ENCODE assay signal across 1 cellular context in the genomic region with DNA sequence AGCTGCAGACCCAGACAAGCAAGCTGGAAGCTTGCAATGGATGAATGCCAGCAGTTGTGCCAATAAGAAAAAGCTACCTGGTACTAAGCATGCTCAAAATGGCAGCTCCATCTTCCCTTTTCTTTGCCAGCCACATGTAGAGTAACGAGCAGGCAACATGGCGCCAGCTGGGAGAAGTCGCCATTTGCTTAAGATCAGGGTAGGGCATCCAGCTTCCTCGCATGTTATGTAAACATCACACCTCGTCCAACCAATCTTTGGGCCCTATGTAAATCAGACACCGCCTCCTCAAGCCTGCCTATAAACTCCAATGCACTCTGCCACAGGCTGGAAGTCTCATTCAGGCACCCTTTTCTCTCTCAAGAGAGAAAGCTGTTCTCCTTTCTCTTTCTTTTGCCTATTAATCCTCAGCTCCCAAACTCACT.
TF ChIP-seq lines count a peak whose summit lies in the region.

No MANE protein-coding gene starts in this region.

TF ChIP-seq in K562, 482 proteins besides CTCF, POLR2A, EP300 and RAD21 (continued from another document and continues in another):
- TF ChIP-seq, protein P1, sequence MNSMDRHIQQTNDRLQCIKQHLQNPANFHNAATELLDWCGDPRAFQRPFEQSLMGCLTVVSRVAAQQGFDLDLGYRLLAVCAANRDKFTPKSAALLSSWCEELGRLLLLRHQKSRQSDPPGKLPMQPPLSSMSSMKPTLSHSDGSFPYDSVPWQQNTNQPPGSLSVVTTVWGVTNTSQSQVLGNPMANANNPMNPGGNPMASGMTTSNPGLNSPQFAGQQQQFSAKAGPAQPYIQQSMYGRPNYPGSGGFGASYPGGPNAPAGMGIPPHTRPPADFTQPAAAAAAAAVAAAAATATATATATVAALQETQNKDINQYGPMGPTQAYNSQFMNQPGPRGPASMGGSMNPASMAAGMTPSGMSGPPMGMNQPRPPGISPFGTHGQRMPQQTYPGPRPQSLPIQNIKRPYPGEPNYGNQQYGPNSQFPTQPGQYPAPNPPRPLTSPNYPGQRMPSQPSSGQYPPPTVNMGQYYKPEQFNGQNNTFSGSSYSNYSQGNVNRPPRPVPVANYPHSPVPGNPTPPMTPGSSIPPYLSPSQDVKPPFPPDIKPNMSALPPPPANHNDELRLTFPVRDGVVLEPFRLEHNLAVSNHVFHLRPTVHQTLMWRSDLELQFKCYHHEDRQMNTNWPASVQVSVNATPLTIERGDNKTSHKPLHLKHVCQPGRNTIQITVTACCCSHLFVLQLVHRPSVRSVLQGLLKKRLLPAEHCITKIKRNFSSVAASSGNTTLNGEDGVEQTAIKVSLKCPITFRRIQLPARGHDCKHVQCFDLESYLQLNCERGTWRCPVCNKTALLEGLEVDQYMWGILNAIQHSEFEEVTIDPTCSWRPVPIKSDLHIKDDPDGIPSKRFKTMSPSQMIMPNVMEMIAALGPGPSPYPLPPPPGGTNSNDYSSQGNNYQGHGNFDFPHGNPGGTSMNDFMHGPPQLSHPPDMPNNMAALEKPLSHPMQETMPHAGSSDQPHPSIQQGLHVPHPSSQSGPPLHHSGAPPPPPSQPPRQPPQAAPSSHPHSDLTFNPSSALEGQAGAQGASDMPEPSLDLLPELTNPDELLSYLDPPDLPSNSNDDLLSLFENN (IDR thresholded peaks at IDR 0.05; ENCODE audit: low read depth in 2 of 2, low read length in 2 of 2): no peak
- TF ChIP-seq ZNF146 (CRISPR knock-in tag; IDR thresholded peaks at IDR 0.05; ENCODE audit: unreplicated experiment) (no peak), CBFB (CRISPR knock-in tag; IDR thresholded peaks at IDR 0.05) (no peak), ETS2 (tag; IDR thresholded peaks at IDR 0.05; ENCODE audit: borderline replicate concordance, poor library complexity, severe bottlenecking) (no peak), SREBF1 (IDR thresholded peaks at IDR 0.05; ENCODE audit: borderline replicate concordance, low read depth, low read length) (no peak), ZNF76 (CRISPR knock-in tag; IDR thresholded peaks at IDR 0.05; ENCODE audit: borderline replicate concordance) (no peak), JUND (IDR thresholded peaks at IDR 0.05; ENCODE audit: borderline replicate concordance, low read depth, low read length) (peak; percentile 41; the same call in 1 of the 2 replicates), JUND (tag; IDR thresholded peaks at IDR 0.05; ENCODE audit: borderline replicate concordance, low read depth, low read length) (peak; percentile 60; the same call in 1 of the 3 replicates), ETV5 (CRISPR knock-in tag; IDR thresholded peaks at IDR 0.05; ENCODE audit: low read depth) (0 out of 2 replicates have a peak, but pooled peaks have one; percentile 17), ZNF507 (tag; conservative IDR thresholded peaks at IDR 0.05) (no peak), SMAD1 (IDR thresholded peaks at IDR 0.05; ENCODE audit: low read depth, low read length, partially characterized antibody) (no peak), YY1 (IDR thresholded peaks at IDR 0.05; ENCODE audit: borderline replicate concordance in 1 of 3, control insufficient read depth in 1 of 3, extremely low read depth in 1 of 3, insufficient read depth in 3 of 3, insufficient read length in 1 of 3, insufficient replicate concordance in 2 of 3, low read depth in 1 of 3, low read length in 2 of 3) (peak; percentile 84 to 98 (median 92)), ATF7 (IDR thresholded peaks at IDR 0.05) (no peak; the same call in 1 of the 2 replicates), TBP (optimal IDR thresholded peaks at IDR 0.05; ENCODE audit: low read depth, low read length) (peak; percentile 89), NCOA4 (IDR thresholded peaks at IDR 0.05; ENCODE audit: partially characterized antibody) (no peak), ELF4 (CRISPR knock-in tag; IDR thresholded peaks at IDR 0.05) (no peak), SMAD2 (IDR thresholded peaks at IDR 0.05; ENCODE audit: low read depth, low read length) (no peak), ZNF12 (CRISPR knock-in tag; IDR thresholded peaks at IDR 0.05) (no peak), POLR2B (IDR thresholded peaks at IDR 0.05; ENCODE audit: low read depth, partially characterized antibody) (peak; percentile 79), TRIM24 (IDR thresholded peaks at IDR 0.05) (no peak), GTF2A2 (tag; IDR thresholded peaks at IDR 0.05) (no peak), NFE2 (IDR thresholded peaks at IDR 0.05; ENCODE audit: low read depth) (no peak), ZNF282 (CRISPR knock-in tag; IDR thresholded peaks at IDR 0.05) (no peak), ZNF766 (CRISPR knock-in tag; conservative IDR thresholded peaks at IDR 0.05) (peak; percentile 27; the same call in 1 of the 2 replicates), TSC22D4 (tag; IDR thresholded peaks at IDR 0.05) (no peak)
- TF ChIP-seq, protein P2, sequence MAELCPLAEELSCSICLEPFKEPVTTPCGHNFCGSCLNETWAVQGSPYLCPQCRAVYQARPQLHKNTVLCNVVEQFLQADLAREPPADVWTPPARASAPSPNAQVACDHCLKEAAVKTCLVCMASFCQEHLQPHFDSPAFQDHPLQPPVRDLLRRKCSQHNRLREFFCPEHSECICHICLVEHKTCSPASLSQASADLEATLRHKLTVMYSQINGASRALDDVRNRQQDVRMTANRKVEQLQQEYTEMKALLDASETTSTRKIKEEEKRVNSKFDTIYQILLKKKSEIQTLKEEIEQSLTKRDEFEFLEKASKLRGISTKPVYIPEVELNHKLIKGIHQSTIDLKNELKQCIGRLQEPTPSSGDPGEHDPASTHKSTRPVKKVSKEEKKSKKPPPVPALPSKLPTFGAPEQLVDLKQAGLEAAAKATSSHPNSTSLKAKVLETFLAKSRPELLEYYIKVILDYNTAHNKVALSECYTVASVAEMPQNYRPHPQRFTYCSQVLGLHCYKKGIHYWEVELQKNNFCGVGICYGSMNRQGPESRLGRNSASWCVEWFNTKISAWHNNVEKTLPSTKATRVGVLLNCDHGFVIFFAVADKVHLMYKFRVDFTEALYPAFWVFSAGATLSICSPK (IDR thresholded peaks at IDR 0.05; ENCODE audit: borderline replicate concordance): no peak
- TF ChIP-seq, protein P3, sequence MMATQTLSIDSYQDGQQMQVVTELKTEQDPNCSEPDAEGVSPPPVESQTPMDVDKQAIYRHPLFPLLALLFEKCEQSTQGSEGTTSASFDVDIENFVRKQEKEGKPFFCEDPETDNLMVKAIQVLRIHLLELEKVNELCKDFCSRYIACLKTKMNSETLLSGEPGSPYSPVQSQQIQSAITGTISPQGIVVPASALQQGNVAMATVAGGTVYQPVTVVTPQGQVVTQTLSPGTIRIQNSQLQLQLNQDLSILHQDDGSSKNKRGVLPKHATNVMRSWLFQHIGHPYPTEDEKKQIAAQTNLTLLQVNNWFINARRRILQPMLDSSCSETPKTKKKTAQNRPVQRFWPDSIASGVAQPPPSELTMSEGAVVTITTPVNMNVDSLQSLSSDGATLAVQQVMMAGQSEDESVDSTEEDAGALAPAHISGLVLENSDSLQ (IDR thresholded peaks at IDR 0.05): peak; percentile 46; the same call in 1 of the 2 replicates
- TF ChIP-seq, protein P4, sequence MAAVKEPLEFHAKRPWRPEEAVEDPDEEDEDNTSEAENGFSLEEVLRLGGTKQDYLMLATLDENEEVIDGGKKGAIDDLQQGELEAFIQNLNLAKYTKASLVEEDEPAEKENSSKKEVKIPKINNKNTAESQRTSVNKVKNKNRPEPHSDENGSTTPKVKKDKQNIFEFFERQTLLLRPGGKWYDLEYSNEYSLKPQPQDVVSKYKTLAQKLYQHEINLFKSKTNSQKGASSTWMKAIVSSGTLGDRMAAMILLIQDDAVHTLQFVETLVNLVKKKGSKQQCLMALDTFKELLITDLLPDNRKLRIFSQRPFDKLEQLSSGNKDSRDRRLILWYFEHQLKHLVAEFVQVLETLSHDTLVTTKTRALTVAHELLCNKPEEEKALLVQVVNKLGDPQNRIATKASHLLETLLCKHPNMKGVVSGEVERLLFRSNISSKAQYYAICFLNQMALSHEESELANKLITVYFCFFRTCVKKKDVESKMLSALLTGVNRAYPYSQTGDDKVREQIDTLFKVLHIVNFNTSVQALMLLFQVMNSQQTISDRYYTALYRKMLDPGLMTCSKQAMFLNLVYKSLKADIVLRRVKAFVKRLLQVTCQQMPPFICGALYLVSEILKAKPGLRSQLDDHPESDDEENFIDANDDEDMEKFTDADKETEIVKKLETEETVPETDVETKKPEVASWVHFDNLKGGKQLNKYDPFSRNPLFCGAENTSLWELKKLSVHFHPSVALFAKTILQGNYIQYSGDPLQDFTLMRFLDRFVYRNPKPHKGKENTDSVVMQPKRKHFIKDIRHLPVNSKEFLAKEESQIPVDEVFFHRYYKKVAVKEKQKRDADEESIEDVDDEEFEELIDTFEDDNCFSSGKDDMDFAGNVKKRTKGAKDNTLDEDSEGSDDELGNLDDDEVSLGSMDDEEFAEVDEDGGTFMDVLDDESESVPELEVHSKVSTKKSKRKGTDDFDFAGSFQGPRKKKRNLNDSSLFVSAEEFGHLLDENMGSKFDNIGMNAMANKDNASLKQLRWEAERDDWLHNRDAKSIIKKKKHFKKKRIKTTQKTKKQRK (IDR thresholded peaks at IDR 0.05; ENCODE audit: borderline replicate concordance, low read depth, low read length): no peak
- TF ChIP-seq, protein P5, sequence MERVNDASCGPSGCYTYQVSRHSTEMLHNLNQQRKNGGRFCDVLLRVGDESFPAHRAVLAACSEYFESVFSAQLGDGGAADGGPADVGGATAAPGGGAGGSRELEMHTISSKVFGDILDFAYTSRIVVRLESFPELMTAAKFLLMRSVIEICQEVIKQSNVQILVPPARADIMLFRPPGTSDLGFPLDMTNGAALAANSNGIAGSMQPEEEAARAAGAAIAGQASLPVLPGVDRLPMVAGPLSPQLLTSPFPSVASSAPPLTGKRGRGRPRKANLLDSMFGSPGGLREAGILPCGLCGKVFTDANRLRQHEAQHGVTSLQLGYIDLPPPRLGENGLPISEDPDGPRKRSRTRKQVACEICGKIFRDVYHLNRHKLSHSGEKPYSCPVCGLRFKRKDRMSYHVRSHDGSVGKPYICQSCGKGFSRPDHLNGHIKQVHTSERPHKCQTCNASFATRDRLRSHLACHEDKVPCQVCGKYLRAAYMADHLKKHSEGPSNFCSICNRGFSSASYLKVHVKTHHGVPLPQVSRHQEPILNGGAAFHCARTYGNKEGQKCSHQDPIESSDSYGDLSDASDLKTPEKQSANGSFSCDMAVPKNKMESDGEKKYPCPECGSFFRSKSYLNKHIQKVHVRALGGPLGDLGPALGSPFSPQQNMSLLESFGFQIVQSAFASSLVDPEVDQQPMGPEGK (CRISPR knock-in tag; IDR thresholded peaks at IDR 0.05; ENCODE audit: borderline replicate concordance): no peak
- TF ChIP-seq, protein P6, sequence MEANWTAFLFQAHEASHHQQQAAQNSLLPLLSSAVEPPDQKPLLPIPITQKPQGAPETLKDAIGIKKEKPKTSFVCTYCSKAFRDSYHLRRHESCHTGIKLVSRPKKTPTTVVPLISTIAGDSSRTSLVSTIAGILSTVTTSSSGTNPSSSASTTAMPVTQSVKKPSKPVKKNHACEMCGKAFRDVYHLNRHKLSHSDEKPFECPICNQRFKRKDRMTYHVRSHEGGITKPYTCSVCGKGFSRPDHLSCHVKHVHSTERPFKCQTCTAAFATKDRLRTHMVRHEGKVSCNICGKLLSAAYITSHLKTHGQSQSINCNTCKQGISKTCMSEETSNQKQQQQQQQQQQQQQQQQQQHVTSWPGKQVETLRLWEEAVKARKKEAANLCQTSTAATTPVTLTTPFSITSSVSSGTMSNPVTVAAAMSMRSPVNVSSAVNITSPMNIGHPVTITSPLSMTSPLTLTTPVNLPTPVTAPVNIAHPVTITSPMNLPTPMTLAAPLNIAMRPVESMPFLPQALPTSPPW (CRISPR knock-in tag; IDR thresholded peaks at IDR 0.05): no peak
- TF ChIP-seq, protein P7, sequence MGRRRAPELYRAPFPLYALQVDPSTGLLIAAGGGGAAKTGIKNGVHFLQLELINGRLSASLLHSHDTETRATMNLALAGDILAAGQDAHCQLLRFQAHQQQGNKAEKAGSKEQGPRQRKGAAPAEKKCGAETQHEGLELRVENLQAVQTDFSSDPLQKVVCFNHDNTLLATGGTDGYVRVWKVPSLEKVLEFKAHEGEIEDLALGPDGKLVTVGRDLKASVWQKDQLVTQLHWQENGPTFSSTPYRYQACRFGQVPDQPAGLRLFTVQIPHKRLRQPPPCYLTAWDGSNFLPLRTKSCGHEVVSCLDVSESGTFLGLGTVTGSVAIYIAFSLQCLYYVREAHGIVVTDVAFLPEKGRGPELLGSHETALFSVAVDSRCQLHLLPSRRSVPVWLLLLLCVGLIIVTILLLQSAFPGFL (CRISPR knock-in tag; IDR thresholded peaks at IDR 0.05): no peak
- TF ChIP-seq, protein P8, sequence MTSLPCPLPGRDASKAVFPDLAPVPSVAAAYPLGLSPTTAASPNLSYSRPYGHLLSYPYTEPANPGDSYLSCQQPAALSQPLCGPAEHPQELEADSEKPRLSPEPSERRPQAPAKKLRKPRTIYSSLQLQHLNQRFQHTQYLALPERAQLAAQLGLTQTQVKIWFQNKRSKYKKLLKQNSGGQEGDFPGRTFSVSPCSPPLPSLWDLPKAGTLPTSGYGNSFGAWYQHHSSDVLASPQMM (CRISPR knock-in tag; IDR thresholded peaks at IDR 0.05): no peak
- TF ChIP-seq, protein P9, sequence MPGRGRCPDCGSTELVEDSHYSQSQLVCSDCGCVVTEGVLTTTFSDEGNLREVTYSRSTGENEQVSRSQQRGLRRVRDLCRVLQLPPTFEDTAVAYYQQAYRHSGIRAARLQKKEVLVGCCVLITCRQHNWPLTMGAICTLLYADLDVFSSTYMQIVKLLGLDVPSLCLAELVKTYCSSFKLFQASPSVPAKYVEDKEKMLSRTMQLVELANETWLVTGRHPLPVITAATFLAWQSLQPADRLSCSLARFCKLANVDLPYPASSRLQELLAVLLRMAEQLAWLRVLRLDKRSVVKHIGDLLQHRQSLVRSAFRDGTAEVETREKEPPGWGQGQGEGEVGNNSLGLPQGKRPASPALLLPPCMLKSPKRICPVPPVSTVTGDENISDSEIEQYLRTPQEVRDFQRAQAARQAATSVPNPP (IDR thresholded peaks at IDR 0.05; ENCODE audit: borderline replicate concordance, insufficient read depth, insufficient read length): no peak
- TF ChIP-seq, protein P10, sequence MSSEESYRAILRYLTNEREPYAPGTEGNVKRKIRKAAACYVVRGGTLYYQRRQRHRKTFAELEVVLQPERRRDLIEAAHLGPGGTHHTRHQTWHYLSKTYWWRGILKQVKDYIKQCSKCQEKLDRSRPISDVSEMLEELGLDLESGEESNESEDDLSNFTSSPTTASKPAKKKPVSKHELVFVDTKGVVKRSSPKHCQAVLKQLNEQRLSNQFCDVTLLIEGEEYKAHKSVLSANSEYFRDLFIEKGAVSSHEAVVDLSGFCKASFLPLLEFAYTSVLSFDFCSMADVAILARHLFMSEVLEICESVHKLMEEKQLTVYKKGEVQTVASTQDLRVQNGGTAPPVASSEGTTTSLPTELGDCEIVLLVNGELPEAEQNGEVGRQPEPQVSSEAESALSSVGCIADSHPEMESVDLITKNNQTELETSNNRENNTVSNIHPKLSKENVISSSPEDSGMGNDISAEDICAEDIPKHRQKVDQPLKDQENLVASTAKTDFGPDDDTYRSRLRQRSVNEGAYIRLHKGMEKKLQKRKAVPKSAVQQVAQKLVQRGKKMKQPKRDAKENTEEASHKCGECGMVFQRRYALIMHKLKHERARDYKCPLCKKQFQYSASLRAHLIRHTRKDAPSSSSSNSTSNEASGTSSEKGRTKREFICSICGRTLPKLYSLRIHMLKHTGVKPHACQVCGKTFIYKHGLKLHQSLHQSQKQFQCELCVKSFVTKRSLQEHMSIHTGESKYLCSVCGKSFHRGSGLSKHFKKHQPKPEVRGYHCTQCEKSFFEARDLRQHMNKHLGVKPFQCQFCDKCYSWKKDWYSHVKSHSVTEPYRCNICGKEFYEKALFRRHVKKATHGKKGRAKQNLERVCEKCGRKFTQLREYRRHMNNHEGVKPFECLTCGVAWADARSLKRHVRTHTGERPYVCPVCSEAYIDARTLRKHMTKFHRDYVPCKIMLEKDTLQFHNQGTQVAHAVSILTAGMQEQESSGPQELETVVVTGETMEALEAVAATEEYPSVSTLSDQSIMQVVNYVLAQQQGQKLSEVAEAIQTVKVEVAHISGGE (CRISPR knock-in tag; IDR thresholded peaks at IDR 0.05): no peak; a peak in 1 of 6 replicates
